In genomic region chr7:101589052-101589451, GRCh38 we compare ENCODE assay signal across 19 cellular contexts. TPM values are rescaled to one million over a fixed set of nuclear protein-coding genes. Genes with fewer than 3 reads are reported as not detected.
DNase-seq lines count a peak whose midpoint lies in the region; ATAC-seq and TF ChIP-seq lines count a peak whose summit lies in the region.
"Had no signal": no experiment of that assay in that cellular context is flagged by ENCODE, and none has a peak within 500 bp of the region (broad histone marks: within the 10 kb centered on the region; RNA-seq: fewer than 3 reads in every experiment).

No MANE protein-coding gene starts in this region.

- intact Hi-C loops in cardiac septum (cut with DNase I) (no loop called here), Right ventricle myocardium superior (cut with DNase I) (no loop called here), esophagus squamous epithelium (cut with DNase I) (no loop called here)

- H3K36me3 Mint-ChIP-seq in nephron (ENCODE audit: low read depth): no peaks in the 10 kb centered on the region
- no peaks in the 10 kb centered on the region for H3K36me3 Mint-ChIP-seq in activated T-cell treated with anti-CD3 and anti-CD28 coated beads, Interleukin-2, amount 50 U/mL, for 4 hours (ENCODE audit: insufficient read depth)
- H3K36me3 Mint-ChIP-seq: CD14-positive monocyte had no signal

- ATAC-seq in Right ventricle myocardium superior (ENCODE audit: poor library complexity) (no peak), RWPE2 (ENCODE audit: low read depth) (no peak), HG03442 (IDR thresholded peaks at IDR 0.05; ENCODE audit: unreplicated experiment) (no peak)
- ATAC-seq in activated T-cell treated with anti-CD3 and anti-CD28 coated beads, Interleukin-2, amount 50 U/mL, for 4 hours: no peak
- no peak for ATAC-seq in activated CD4-positive, CD25-positive, alpha-beta regulatory T cell treated with anti-CD3 and anti-CD28 coated beads, Interleukin-2, amount 50 U/mL, for 24 hours
- ATAC-seq: HepG2 had no signal

- H3K27ac ChIP-seq in RWPE2 (ENCODE audit: poor library complexity, severe bottlenecking) (no peak overlapping the region), esophagus squamous epithelium (no peak overlapping the region)
- H3K27ac ChIP-seq: SJSA1 had no signal

- no peaks in the 10 kb centered on the region for H3K36me3 ChIP-seq in RWPE2 (ENCODE audit: low read depth)
- H3K36me3 ChIP-seq in esophagus squamous epithelium: no peaks in the 10 kb centered on the region
- H3K36me3 ChIP-seq: SJSA1 had no signal

- no peaks in the 10 kb centered on the region for H3K4me1 ChIP-seq in RWPE2 (ENCODE audit: insufficient read depth, poor library complexity, severe bottlenecking)
- peaks cover 0 to 11% (median 0%) of the 10 kb centered on the region in 3 donors for H3K4me1 ChIP-seq in esophagus squamous epithelium
- H3K4me1 ChIP-seq: SJSA1 had no signal

- peaks cover under 1% of the 10 kb centered on the region for H3K27me3 Mint-ChIP-seq in nephron (ENCODE audit: low read depth)
- H3K27me3 Mint-ChIP-seq in activated T-cell treated with anti-CD3 and anti-CD28 coated beads, Interleukin-2, amount 50 U/mL, for 4 hours (ENCODE audit: low read depth): no peaks in the 10 kb centered on the region

- H3K27ac Mint-ChIP-seq in nephron: peak overlapping the region in 2 of 3 experiments; percentile 46 to 84
- H3K27ac Mint-ChIP-seq: CD14-positive monocyte had no signal

- H3K27me3 ChIP-seq in RWPE2 (ENCODE audit: insufficient read depth, poor library complexity, severe bottlenecking) (no peaks in the 10 kb centered on the region), esophagus squamous epithelium (peaks cover 0 to 44% (median 0%) of the 10 kb centered on the region in 4 donors)
- H3K27me3 ChIP-seq: SJSA1 had no signal

- 89 to 91% methylated on average over 5 of the region's 5 CpGs for WGBS in esophagus squamous epithelium, 2 donors

- no peak overlapping the region for H3K4me3 ChIP-seq in RWPE2 (ENCODE audit: severe bottlenecking)
- no peak overlapping the region for H3K4me3 ChIP-seq in esophagus squamous epithelium
- H3K4me3 ChIP-seq: SJSA1 had no signal

- no peaks in the 10 kb centered on the region for H3K9me3 Mint-ChIP-seq in nephron
- H3K9me3 Mint-ChIP-seq in activated T-cell treated with anti-CD3 and anti-CD28 coated beads, Interleukin-2, amount 50 U/mL, for 4 hours: no peaks in the 10 kb centered on the region

- peaks cover 20% of the 10 kb centered on the region for H3K4me1 Mint-ChIP-seq in nephron
- H3K4me1 Mint-ChIP-seq in activated T-cell treated with anti-CD3 and anti-CD28 coated beads, Interleukin-2, amount 50 U/mL, for 4 hours (ENCODE audit: low read depth): no peaks in the 10 kb centered on the region
- H3K4me1 Mint-ChIP-seq: CD14-positive monocyte had no signal

- no peak overlapping the region for H3K4me3 Mint-ChIP-seq in nephron
- H3K4me3 Mint-ChIP-seq in activated T-cell treated with anti-CD3 and anti-CD28 coated beads, Interleukin-2, amount 50 U/mL, for 4 hours: no peak overlapping the region
- H3K4me3 Mint-ChIP-seq: CD14-positive monocyte had no signal

- peak; percentile 47 for DNase-seq in cardiac septum (ENCODE audit: low spot score)
- DNase-seq in Right ventricle myocardium superior: no peak
- peak; percentile 19 for DNase-seq in RWPE2 (ENCODE audit: low spot score)
- DNase-seq in activated T-cell treated with anti-CD3 and anti-CD28 coated beads, Interleukin-2, amount 50 U/mL, for 4 hours: no peak
- DNase-seq in esophagus squamous epithelium (lab: John Stamatoyannopoulos, UW): no peak
- DNase-seq: COR-L47, DMS53, NCI-H1417 treated with DMSO at 0.1 percent for 48 hours, NCI-H2029 treated with DMSO at 0.1 percent for 48 hours, NCI-H510A, NCI-H82 had no signal

- TF ChIP-seq POLR2A in esophagus squamous epithelium (IDR thresholded peaks at IDR 0.05): no peak

- H3K9me3 ChIP-seq in RWPE2 (ENCODE audit: severe bottlenecking) (no peaks in the 10 kb centered on the region), esophagus squamous epithelium (no peaks in the 10 kb centered on the region)
- H3K9me3 ChIP-seq: SJSA1 had no signal

- TF ChIP-seq CTCF in RWPE2 (IDR thresholded peaks at IDR 0.05; ENCODE audit: poor library complexity, severe bottlenecking) (no peak), nephron (IDR thresholded peaks at IDR 0.05; ENCODE audit: unreplicated experiment in 3 of 3) (no peak), esophagus squamous epithelium (IDR thresholded peaks at IDR 0.05) (no peak)

RNA-seq across cellular contexts. Expression of gene MYL10, which starts 40.0 kb away (rescaled TPM):
- total RNA-seq in cardiac septum: not detected
- total RNA-seq in Right ventricle myocardium superior: not detected
- total RNA-seq in activated T-cell treated with anti-CD3 and anti-CD28 coated beads, Interleukin-2, amount 50 U/mL, for 4 hours: not detected
- not detected for total RNA-seq in esophagus squamous epithelium
- total RNA-seq: H4, HepG2, RPMI7951, SJSA1 had no signal

Comparison
In these comparisons a context has a peak if more than half of its experiments do, and no peak if none do; other contexts are left out.
1. DNase-seq: peak in cardiac septum (single experiment) and RWPE2 (single experiment); none in Right ventricle myocardium superior (single experiment), activated T-cell treated with anti-CD3 and anti-CD28 coated beads, Interleukin-2, amount 50 U/mL, for 4 hours (single experiment) and esophagus squamous epithelium (single experiment).